Comparison of ENCODE assay signal across 28 cellular contexts in genomic region chr14:104464907-104465306, GRCh38.
"Had no signal": no experiment of that assay in that cellular context is flagged by ENCODE, and none has a peak within 500 bp of the region (broad histone marks: within the 10 kb centered on the region; RNA-seq: fewer than 3 reads in every experiment).

No MANE protein-coding gene starts in this region.

- H3K9me3 ChIP-seq: SJCRH30 had no signal

- H3K4me3 ChIP-seq: cardiac muscle cell, SJCRH30, SK-N-MC had no signal

- H3K36me3 Mint-ChIP-seq: activated naive CD8-positive, alpha-beta T cell treated with anti-CD3 and anti-CD28 coated beads for 36 hours had no signal

- H3K4me3 Mint-ChIP-seq: activated CD4-positive, alpha-beta T cell treated with anti-CD3 and anti-CD28 coated beads, Interleukin-2, amount 10 ng/mL, durations not matched to agents 24 days and 14 days; activated CD8-positive, alpha-beta T cell treated with anti-CD3 and anti-CD28 coated beads for 36 hours; activated naive CD8-positive, alpha-beta T cell treated with anti-CD3 and anti-CD28 coated beads for 36 hours; activated T-cell treated with anti-CD3 and anti-CD28 coated beads, Interleukin-2, amount 50 U/mL, for 72 hours; activated T-helper 17 cell treated with anti-CD3 and anti-CD28 coated beads, Interleukin-2, amount 50 U/mL, for 72 hours; central memory CD8-positive, alpha-beta T cell had no signal

- H3K4me1 Mint-ChIP-seq: activated T-helper 17 cell treated with anti-CD3 and anti-CD28 coated beads, Interleukin-2, amount 50 U/mL, for 72 hours had no signal

- H3K27ac ChIP-seq: brain microvascular endothelial cell, cardiac muscle cell, SJCRH30, SK-N-MC, WERI-Rb-1 had no signal

- H3K9me3 Mint-ChIP-seq: activated CD4-positive, alpha-beta T cell treated with anti-CD3 and anti-CD28 coated beads, Interleukin-2, amount 10 ng/mL, durations not matched to agents 24 days and 14 days; activated CD8-positive, alpha-beta T cell treated with anti-CD3 and anti-CD28 coated beads for 36 hours; activated naive CD8-positive, alpha-beta T cell treated with anti-CD3 and anti-CD28 coated beads for 36 hours; activated T-cell treated with anti-CD3 and anti-CD28 coated beads, Interleukin-2, amount 50 U/mL, for 72 hours; activated T-helper 17 cell treated with anti-CD3 and anti-CD28 coated beads, Interleukin-2, amount 50 U/mL, for 72 hours; central memory CD8-positive, alpha-beta T cell had no signal

- H3K27ac Mint-ChIP-seq: activated CD4-positive, alpha-beta T cell treated with anti-CD3 and anti-CD28 coated beads, Interleukin-2, amount 10 ng/mL, durations not matched to agents 24 days and 14 days; activated CD8-positive, alpha-beta T cell treated with anti-CD3 and anti-CD28 coated beads for 36 hours; activated naive CD8-positive, alpha-beta T cell treated with anti-CD3 and anti-CD28 coated beads for 36 hours; activated T-cell treated with anti-CD3 and anti-CD28 coated beads, Interleukin-2, amount 50 U/mL, for 72 hours; activated T-helper 17 cell treated with anti-CD3 and anti-CD28 coated beads, Interleukin-2, amount 50 U/mL, for 72 hours had no signal

- H3K36me3 ChIP-seq: brain microvascular endothelial cell, cardiac muscle cell, SJCRH30, WERI-Rb-1 had no signal

- DNase-seq: activated CD4-positive, alpha-beta T cell treated with anti-CD3 and anti-CD28 coated beads, Interleukin-2, amount 10 ng/mL, durations not matched to agents 24 days and 14 days; activated CD4-positive, alpha-beta T cell treated with anti-CD3 and anti-CD28 coated beads, Interleukin-2, amount 50 U/mL, for 4 hours; activated CD8-positive, alpha-beta T cell treated with anti-CD3 and anti-CD28 coated beads for 36 hours; activated effector memory CD4-positive, alpha-beta T cell treated with anti-CD3 and anti-CD28 coated beads, Interleukin-2, amount 50 U/mL, for 16 hours; activated naive CD4-positive, alpha-beta T cell; activated naive CD4-positive, alpha-beta T cell treated with anti-CD3 and anti-CD28 coated beads, Interleukin-2, amount 50 U/mL, for 16 hours; activated naive CD8-positive, alpha-beta T cell treated with anti-CD3 and anti-CD28 coated beads for 36 hours; activated T-cell treated with anti-CD3 and anti-CD28 coated beads, Interleukin-2, amount 50 U/mL, for 1 hour; activated T-cell treated with anti-CD3 and anti-CD28 coated beads, Interleukin-2, amount 50 U/mL, for 72 hours; amniotic stem cell; aorta; brain microvascular endothelial cell; KBM-7; NCI-H1105 treated with DMSO at 0.1 percent for 48 hours; NCI-H1436; NCI-H1694; NCI-H1930; NCI-H345; NCI-H524 treated with DMSO at 0.1 percent for 48 hours; SHP77; SJCRH30; T1000; WERI-Rb-1 had no signal

- H3K4me1 ChIP-seq: SJCRH30 had no signal

- ATAC-seq: activated CD8-positive, alpha-beta T cell treated with anti-CD3 and anti-CD28 coated beads for 36 hours; activated T-cell treated with anti-CD3 and anti-CD28 coated beads, Interleukin-2, amount 50 U/mL, for 72 hours; activated T-helper 17 cell treated with anti-CD3 and anti-CD28 coated beads, Interleukin-2, amount 50 U/mL, for 72 hours; Panc1 had no signal
